9 cellular contexts compared by ENCODE assay signal in genomic region chr3:194083253-194084224, GRCh38. TPM values are rescaled to one million over a fixed set of nuclear protein-coding genes. Genes with fewer than 3 reads are reported as not detected.
A peak's percentile ranks its signal among the peaks of the same experiment; 100 is the strongest.
DNase-seq lines count a peak whose midpoint lies in the region; ATAC-seq and TF ChIP-seq lines count a peak whose summit lies in the region.
"Had no signal": no experiment of that assay in that cellular context is flagged by ENCODE, and none has a peak within 500 bp of the region (broad histone marks: within the 10 kb centered on the region; RNA-seq: fewer than 3 reads in every experiment).

No MANE protein-coding gene starts in this region.

- H2AFZ ChIP-seq in OCI-LY3 (ENCODE audit: low read depth, low read length) = no peak overlapping the region

- intact Hi-C loops in Right ventricle myocardium inferior (cut with DNase I) (no loop called here), right cardiac atrium (cut with DNase I) (no loop called here), spleen (cut with DNase I; ENCODE audit: low total_unique reads) (no loop called here)

- no peak overlapping the region for H3K4me3 Mint-ChIP-seq in activated naive CD8-positive, alpha-beta T cell treated with anti-CD3 and anti-CD28 coated beads for 36 hours

- TF ChIP-seq CTCF in OCI-LY3 (IDR thresholded peaks at IDR 0.05; ENCODE audit: low read depth, low read length) = no peak
- TF ChIP-seq CTCF in spleen (IDR thresholded peaks at IDR 0.05 in 8 of 11, conservative IDR thresholded peaks at IDR 0.05 in 3 of 11) = no peak

- peak; percentile 17 for ATAC-seq in Right ventricle myocardium inferior
- no peak for ATAC-seq in right cardiac atrium
- ATAC-seq in HG02870 (IDR thresholded peaks at IDR 0.05; ENCODE audit: unreplicated experiment) = peak; percentile 54

- no peak for TF ChIP-seq POLR2A in spleen (IDR thresholded peaks at IDR 0.05)

- H3K4me1 ChIP-seq in right cardiac atrium (ENCODE audit: control insufficient read depth, insufficient read depth, low read length) = peaks cover 3% of the 10 kb centered on the region
- H3K4me1 ChIP-seq in OCI-LY3 (ENCODE audit: low read length) = peaks cover 48% of the 10 kb centered on the region
- peaks cover 0 to 61% (median 26%) of the 10 kb centered on the region in 6 donors for H3K4me1 ChIP-seq in spleen

- H3K4me3 ChIP-seq in right cardiac atrium (ENCODE audit: low read length) (no peak overlapping the region), OCI-LY3 (ENCODE audit: low read length) (peak overlapping the region; percentile 5; the same call in 1 of the 2 replicates), spleen (no peak overlapping the region)
- H3K4me3 ChIP-seq: thoracic aorta had no signal

- no peaks in the 10 kb centered on the region for H3K36me3 ChIP-seq in OCI-LY3 (replicated peaks; ENCODE audit: low read depth, low read length)
- no peaks in the 10 kb centered on the region for H3K36me3 ChIP-seq in spleen
- H3K36me3 ChIP-seq: thoracic aorta had no signal

- peak overlapping the region; percentile 49 for H3K4me2 ChIP-seq in OCI-LY3 (ENCODE audit: low read length)

- no peak for DNase-seq in Right ventricle myocardium inferior (ENCODE audit: missing footprints)
- no peak for DNase-seq in right cardiac atrium
- DNase-seq in spleen = no peak
- DNase-seq in NCI-H2227 treated with DMSO at 0.1 percent for 48 hours (lab: John Stamatoyannopoulos, UW) = no peak
- no peak for DNase-seq in activated naive CD8-positive, alpha-beta T cell treated with anti-CD3 and anti-CD28 coated beads for 36 hours
- DNase-seq in 8988T = no peak

- no peak overlapping the region for H3K27ac Mint-ChIP-seq in activated naive CD8-positive, alpha-beta T cell treated with anti-CD3 and anti-CD28 coated beads for 36 hours

- no peaks in the 10 kb centered on the region for H3K9me3 Mint-ChIP-seq in activated naive CD8-positive, alpha-beta T cell treated with anti-CD3 and anti-CD28 coated beads for 36 hours

- H4K20me1 ChIP-seq in OCI-LY3 (ENCODE audit: insufficient read depth, low read length) = no peaks in the 10 kb centered on the region

- no peaks in the 10 kb centered on the region for H3K79me2 ChIP-seq in OCI-LY3 (ENCODE audit: low read length)

- H3K9me3 ChIP-seq in right cardiac atrium (ENCODE audit: control insufficient read depth, low read length) (no peaks in the 10 kb centered on the region), OCI-LY3 (ENCODE audit: insufficient read depth, low read length) (no peaks in the 10 kb centered on the region), spleen (no peaks in the 10 kb centered on the region)
- H3K9me3 ChIP-seq: thoracic aorta had no signal

- no peaks in the 10 kb centered on the region for H3K36me3 Mint-ChIP-seq in activated naive CD8-positive, alpha-beta T cell treated with anti-CD3 and anti-CD28 coated beads for 36 hours

- peaks cover 4% of the 10 kb centered on the region for H3K4me1 Mint-ChIP-seq in activated naive CD8-positive, alpha-beta T cell treated with anti-CD3 and anti-CD28 coated beads for 36 hours

- 93% methylated on average over 11 of the region's 11 CpGs for WGBS in right cardiac atrium
- WGBS in spleen, 5 donors = 82 to 92% (median 89%) methylated on average over 9 to 11 of the region's 11 CpGs

- peaks cover 21% of the 10 kb centered on the region for H3K27me3 Mint-ChIP-seq in activated naive CD8-positive, alpha-beta T cell treated with anti-CD3 and anti-CD28 coated beads for 36 hours

- no peaks in the 10 kb centered on the region for H3K27me3 ChIP-seq in right cardiac atrium (ENCODE audit: control insufficient read depth, insufficient read depth)
- H3K27me3 ChIP-seq in OCI-LY3 (ENCODE audit: low read depth, low read length) = peaks cover 88% of the 10 kb centered on the region
- H3K27me3 ChIP-seq in spleen (replicated peaks in 1 of 7) = no peaks in the 10 kb centered on the region

- H3K27ac ChIP-seq in right cardiac atrium (ENCODE audit: low read length) (no peak overlapping the region), OCI-LY3 (ENCODE audit: low read length) (no peak overlapping the region), spleen (peak overlapping the region in 5 of 8 donors; percentile 5 to 46 (median 39))
- H3K27ac ChIP-seq: thoracic aorta had no signal

- H3K9ac ChIP-seq in OCI-LY3 (ENCODE audit: low read length) = no peak overlapping the region

RNA-seq across cellular contexts. Expression of gene HES1, which starts 52.4 kb away (rescaled TPM):
- total RNA-seq in Right ventricle myocardium inferior (11.4 TPM), right cardiac atrium (10 to 100 TPM; 22.8 to 59.5 (median 27.8) TPM), spleen (10 to 100 TPM; 38.2 to 59.6 (median 40.3) TPM)
- polyA plus RNA-seq in right cardiac atrium (31.1 TPM), spleen (10 to 100 TPM; 17.7 to 19.7 (median 19.6) TPM)
- total RNA-seq in activated naive CD8-positive, alpha-beta T cell treated with anti-CD3 and anti-CD28 coated beads for 36 hours = under 1 TPM in 1 of 2 experiments, not detected in 1; 0.14 TPM

Comparison
In these comparisons a context has a peak if more than half of its experiments do, and no peak if none do; other contexts are left out.
1. ATAC-seq: peak in Right ventricle myocardium inferior (single experiment) and HG02870 (single experiment); none in right cardiac atrium (0 of 2).
2. H3K27ac ChIP-seq: peak in spleen (5 of 8); none in right cardiac atrium (single experiment) and OCI-LY3 (single experiment).
3. RNA of gene HES1, which starts 52.4 kb away (total RNA-seq): 38.2 to 59.6 TPM in spleen, 22.8 to 59.5 TPM in right cardiac atrium and 11.4 TPM in Right ventricle myocardium inferior (single experiment); 0.14 TPM in activated naive CD8-positive, alpha-beta T cell treated with anti-CD3 and anti-CD28 coated beads for 36 hours; every median in the first group is over 10 times any median in the second.